Comparison of ENCODE assay signal across 8 cellular contexts in the genomic region with DNA sequence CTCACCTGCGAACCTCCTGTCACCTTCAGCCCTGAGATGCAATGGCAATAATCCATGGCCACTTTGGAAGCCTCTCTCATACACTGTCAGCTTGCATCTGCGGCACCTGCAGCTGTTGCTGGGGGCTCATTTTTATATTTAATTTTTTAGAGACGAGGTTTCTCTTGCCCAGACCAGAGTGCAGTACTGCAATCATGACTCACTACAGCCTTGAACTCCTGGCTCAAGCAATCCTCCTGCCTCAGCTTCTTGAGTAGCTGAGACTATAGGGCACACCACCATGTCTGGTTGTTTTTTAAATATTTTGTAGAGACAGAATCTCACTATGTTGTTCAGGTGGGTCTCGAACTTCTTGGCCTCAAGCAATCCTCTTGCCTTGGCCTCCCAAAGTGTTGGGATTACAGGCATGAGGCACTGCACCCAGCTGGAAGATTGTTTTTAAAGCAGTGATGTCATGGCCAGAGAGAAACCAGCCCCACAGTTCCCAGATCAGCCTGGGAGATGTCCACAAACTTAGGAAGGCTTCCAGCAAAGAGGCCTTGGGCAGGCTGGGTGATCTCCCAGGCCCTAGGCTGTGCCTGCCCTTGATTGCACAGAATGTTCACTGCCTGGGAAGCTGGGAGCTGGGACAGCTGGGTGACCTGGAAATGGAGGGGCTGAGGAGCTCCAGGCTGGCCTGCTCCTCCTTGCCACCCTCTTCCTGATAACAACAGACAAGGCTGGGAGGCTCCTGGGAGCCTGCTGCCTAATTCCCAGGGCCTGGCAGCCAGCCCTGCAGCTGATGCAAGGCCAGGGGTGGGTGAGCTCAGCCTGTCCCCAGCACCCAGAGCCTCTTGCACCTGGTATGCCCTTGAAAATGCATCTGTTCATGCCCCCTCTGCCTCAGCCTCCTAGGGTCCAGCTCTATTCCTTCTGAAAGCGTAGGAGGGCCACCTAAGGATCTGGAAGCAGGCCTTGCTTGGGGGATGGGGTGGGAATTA. TPM values are rescaled to one million over a fixed set of nuclear protein-coding genes. Genes with fewer than 3 reads are reported as not detected.
A peak's percentile ranks its signal among the peaks of the same experiment; 100 is the strongest.
DNase-seq lines count a peak whose midpoint lies in the region; ATAC-seq and TF ChIP-seq lines count a peak whose summit lies in the region.

No MANE protein-coding gene starts in this region.

- TF ChIP-seq CTCF in omental fat pad (IDR thresholded peaks at IDR 0.05) = no peak

- peak overlapping the region; percentile 72 for H3K27ac ChIP-seq in epithelial cell of prostate

- ATAC-seq in omental fat pad (ENCODE audit: low FRiP score) (peak; percentile 62), HG02938 (IDR thresholded peaks at IDR 0.05; ENCODE audit: unreplicated experiment) (no peak)

- DNase-seq in AG20443 (ENCODE audit: low spot score) (peak; percentile 78), NCI-H2107 treated with DMSO at 0.1 percent for 48 hours (lab: John Stamatoyannopoulos, UW; ENCODE audit: unreplicated experiment) (peak; percentile 59), epithelial cell of prostate (ENCODE audit: low read depth, low spot score) (no peak), omental fat pad (ENCODE audit: low spot score) (no peak), activated gamma-delta T cell (lab: John Stamatoyannopoulos, UW) (no peak)
- DNase-seq in activated effector memory CD4-positive, alpha-beta T cell treated with Interleukin-2 at 50 U/mL for 16 hours = no peak
- DNase-seq in activated CD8-positive, alpha-beta memory T cell treated with anti-CD3 and anti-CD28 coated beads for 24 hours = no peak

RNA-seq across cellular contexts. Expression of a gene that starts 27.1 kb away (rescaled TPM):
- total RNA-seq in omental fat pad = not detected

RNA-seq across cellular contexts. Expression of a gene that starts 35.4 kb away (rescaled TPM):
- 100 to 1,000 TPM in 2 of 4 donors, 10 to 100 TPM in 2; 32.3 to 190 (median 99.5) TPM for total RNA-seq in omental fat pad

Comparison
In these comparisons a context has a peak if more than half of its experiments do, and no peak if none do; other contexts are left out.
1. DNase-seq: peak in AG20443 (single experiment) and NCI-H2107 treated with DMSO at 0.1 percent for 48 hours (single experiment); none in epithelial cell of prostate (single experiment), omental fat pad (single experiment), activated gamma-delta T cell (single experiment), activated effector memory CD4-positive, alpha-beta T cell treated with Interleukin-2 at 50 U/mL for 16 hours (single experiment) and activated CD8-positive, alpha-beta memory T cell treated with anti-CD3 and anti-CD28 coated beads for 24 hours (single experiment).